In genomic region chr10:494556-494955, GRCh38 we compare ENCODE assay signal across 29 cellular contexts.
"Had no signal": no experiment of that assay in that cellular context is flagged by ENCODE, and none has a peak within 500 bp of the region (broad histone marks: within the 10 kb centered on the region; RNA-seq: fewer than 3 reads in every experiment).

No MANE protein-coding gene starts in this region.

- DNase-seq: activated CD4-positive, alpha-beta T cell treated with anti-CD3 and anti-CD28 coated beads for 48 hours; activated CD4-positive, alpha-beta T cell treated with anti-CD3 and anti-CD28 coated beads, Interleukin-2, amount 50 U/mL, for 48 hours; activated CD8-positive, alpha-beta memory T cell treated with anti-CD3 and anti-CD28 coated beads for 24 hours; activated effector memory CD4-positive, alpha-beta T cell treated with Interleukin-2 at 50 U/mL for 16 hours; activated naive CD4-positive, alpha-beta T cell treated with Interleukin-2 at 50 U/mL for 16 hours; anterior cingulate cortex; cerebellar nuclear complex; colonic mucosa; effector CD8-positive, alpha-beta T cell; gastrocnemius medialis; hypothalamus; immature natural killer cell; lower lobe of right lung; mesenchymal stem cell; natural killer cell; retina; stimulated activated CD4-positive, alpha-beta T cell treated with anti-CD3 and anti-CD28 coated beads, Interleukin-15, amount 100 ng/mL, for 24 hours; stimulated activated CD4-positive, alpha-beta T cell treated with anti-CD3 and anti-CD28 coated beads, Interleukin-2, amount 100 ng/mL, for 24 hours; stimulated activated naive B cell treated with anti-CD40 and anti-IgM and Interleukin-4, amounts not matched to agents 10 μg/mL and 1 μg/mL and 100 μg/mL, for 72 hours; SW 1271; T-helper 9 cell; WERI-Rb-1 had no signal

- H3K4me1 ChIP-seq: colonic mucosa had no signal

- H3K9me3 Mint-ChIP-seq: immature natural killer cell; natural killer cell; stimulated activated naive B cell treated with anti-CD40 and anti-IgM and Interleukin-4, amounts not matched to agents 10 μg/mL and 1 μg/mL and 100 μg/mL, for 72 hours; T-helper 1 cell treated with Interleukin-12 subunit alpha and Interleukin-12 subunit beta and Interleukin-4 antibody, amounts not matched to agents 30 μg/mL and 1 μg/mL, for 36 hours had no signal

- H3K9me3 ChIP-seq: colonic mucosa, gastrocnemius medialis, lower lobe of right lung, tibial nerve, vagina had no signal

- H3K4me2 ChIP-seq: smooth muscle cell had no signal

- H3K36me3 ChIP-seq: colonic mucosa, gastrocnemius medialis, lower lobe of right lung, tibial nerve, vagina, WERI-Rb-1 had no signal

- ATAC-seq: activated CD4-positive, CD25-positive, alpha-beta regulatory T cell treated with anti-CD3 and anti-CD28 coated beads, Interleukin-2, amount 50 U/mL, for 24 hours; gastrocnemius medialis; lower lobe of right lung; natural killer cell; stimulated activated naive B cell treated with anti-CD40 and anti-IgM and Interleukin-4, amounts not matched to agents 10 μg/mL and 1 μg/mL and 100 μg/mL, for 72 hours had no signal

- H3K27ac ChIP-seq: colonic mucosa, epithelial cell of prostate, gastrocnemius medialis, lower lobe of right lung, tibial nerve, vagina, WERI-Rb-1 had no signal

- H3K4me3 ChIP-seq: colonic mucosa, gastrocnemius medialis, lower lobe of right lung, smooth muscle cell, tibial nerve, vagina had no signal

- H3K27me3 ChIP-seq: colonic mucosa, gastrocnemius medialis, tibial nerve, vagina had no signal

- H3K27ac Mint-ChIP-seq: activated naive CD8-positive, alpha-beta T cell; natural killer cell; stimulated activated naive B cell treated with anti-CD40 and anti-IgM and Interleukin-4, amounts not matched to agents 10 μg/mL and 1 μg/mL and 100 μg/mL, for 72 hours; T-helper 1 cell treated with Interleukin-12 subunit alpha and Interleukin-12 subunit beta and Interleukin-4 antibody, amounts not matched to agents 30 μg/mL and 1 μg/mL, for 36 hours had no signal

- H3K4me3 Mint-ChIP-seq: activated naive CD8-positive, alpha-beta T cell; immature natural killer cell; natural killer cell; stimulated activated naive B cell treated with anti-CD40 and anti-IgM and Interleukin-4, amounts not matched to agents 10 μg/mL and 1 μg/mL and 100 μg/mL, for 72 hours; T-helper 1 cell treated with Interleukin-12 subunit alpha and Interleukin-12 subunit beta and Interleukin-4 antibody, amounts not matched to agents 30 μg/mL and 1 μg/mL, for 36 hours had no signal

- H3K4me1 Mint-ChIP-seq: stimulated activated naive B cell treated with anti-CD40 and anti-IgM and Interleukin-4, amounts not matched to agents 10 μg/mL and 1 μg/mL and 100 μg/mL, for 72 hours had no signal

- H3K36me3 Mint-ChIP-seq: activated naive CD8-positive, alpha-beta T cell; immature natural killer cell; natural killer cell; stimulated activated naive B cell treated with anti-CD40 and anti-IgM and Interleukin-4, amounts not matched to agents 10 μg/mL and 1 μg/mL and 100 μg/mL, for 72 hours had no signal
